ENCODE assay signal across 11 cellular contexts in genomic region chr18:57698571-57699276, GRCh38.
DNase-seq lines count a peak whose midpoint lies in the region; ATAC-seq and TF ChIP-seq lines count a peak whose summit lies in the region.
"Had no signal": no experiment of that assay in that cellular context is flagged by ENCODE, and none has a peak within 500 bp of the region (broad histone marks: within the 10 kb centered on the region; RNA-seq: fewer than 3 reads in every experiment).

No MANE protein-coding gene starts in this region.

- POLR2A ChIA-PET in RWPE1 (lab: Yijun Ruan, JAX; ENCODE audit: low non-redundant PET): no interaction called here

- DNase-seq in DMS79 treated with DMSO at 0.1 percent for 48 hours (lab: John Stamatoyannopoulos, UW): peak; percentile 63
- no peak for DNase-seq in Right ventricle myocardium superior
- no peak for DNase-seq in gastrocnemius medialis
- no peak for DNase-seq in RWPE1 (ENCODE audit: low spot score)
- DNase-seq in NCI-H526 treated with DMSO at 0.1 percent for 48 hours (lab: John Stamatoyannopoulos, UW): no peak
- no peak for DNase-seq in kidney glomerular epithelial cell (lab: John Stamatoyannopoulos, UW)
- DNase-seq: activated naive CD4-positive, alpha-beta T cell treated with Interleukin-2 at 50 U/mL for 16 hours; EL; MV-4-11 had no signal

- CTCF ChIA-PET in RWPE1 (lab: Yijun Ruan, JAX): no interaction called here

- peak overlapping the region; percentile 46 to 74 (median 58) for H3K27ac ChIP-seq in gastrocnemius medialis
- no peak overlapping the region for H3K27ac ChIP-seq in RWPE1

- in situ Hi-C loops in gastrocnemius medialis (cut with MboI; ENCODE audit: low sequenced_read_pairs in 4 of 4): no loop called here

- H3K27me3 ChIP-seq in gastrocnemius medialis: no peaks in the 10 kb centered on the region

- H3K9me3 ChIP-seq in gastrocnemius medialis: no peaks in the 10 kb centered on the region

- TF ChIP-seq POLR2A in gastrocnemius medialis (IDR thresholded peaks at IDR 0.05): no peak

- peak overlapping the region in 1 of 4 donors; percentile 12 for H3K4me3 ChIP-seq in gastrocnemius medialis

- H3K36me3 ChIP-seq in gastrocnemius medialis: no peaks in the 10 kb centered on the region

- intact Hi-C loops in Right ventricle myocardium superior (cut with DNase I) (no loop called here), gastrocnemius medialis (cut with DNase I; ENCODE audit: low total_unique reads) (no loop called here)

- ATAC-seq in SK-N-SH treated with all-trans-retinoic acid at 6 μM for 48 hours: peak; percentile 48
- ATAC-seq in Right ventricle myocardium superior (ENCODE audit: poor library complexity): peak; percentile 77
- ATAC-seq in gastrocnemius medialis: peak; percentile 91 to 94
- ATAC-seq in GM19328 (IDR thresholded peaks at IDR 0.05; ENCODE audit: unreplicated experiment): no peak

- TF ChIP-seq CTCF in gastrocnemius medialis (IDR thresholded peaks at IDR 0.05 in 4 of 5, conservative IDR thresholded peaks at IDR 0.05 in 1 of 5) (no peak), RWPE1 (conservative IDR thresholded peaks at IDR 0.05; ENCODE audit: low read depth) (no peak)

- peaks cover 11% of the 10 kb centered on the region in 2 donors for H3K4me1 ChIP-seq in gastrocnemius medialis

TF ChIP-seq in SK-N-SH treated with all-trans-retinoic acid at 6 μM for 48 hours, 23 proteins besides CTCF, POLR2A, EP300 and RAD21:
- no peak for TF ChIP-seq PPARA (CRISPR knock-in tag; IDR thresholded peaks at IDR 0.05; ENCODE audit: borderline replicate concordance)
- TF ChIP-seq TCF4 (CRISPR knock-in tag; IDR thresholded peaks at IDR 0.05; ENCODE audit: borderline replicate concordance): no peak
- TF ChIP-seq ISL1 (CRISPR knock-in tag; IDR thresholded peaks at IDR 0.05): no peak
- TF ChIP-seq ESRRG (CRISPR knock-in tag; IDR thresholded peaks at IDR 0.05): no peak
- TF ChIP-seq, protein P1, sequence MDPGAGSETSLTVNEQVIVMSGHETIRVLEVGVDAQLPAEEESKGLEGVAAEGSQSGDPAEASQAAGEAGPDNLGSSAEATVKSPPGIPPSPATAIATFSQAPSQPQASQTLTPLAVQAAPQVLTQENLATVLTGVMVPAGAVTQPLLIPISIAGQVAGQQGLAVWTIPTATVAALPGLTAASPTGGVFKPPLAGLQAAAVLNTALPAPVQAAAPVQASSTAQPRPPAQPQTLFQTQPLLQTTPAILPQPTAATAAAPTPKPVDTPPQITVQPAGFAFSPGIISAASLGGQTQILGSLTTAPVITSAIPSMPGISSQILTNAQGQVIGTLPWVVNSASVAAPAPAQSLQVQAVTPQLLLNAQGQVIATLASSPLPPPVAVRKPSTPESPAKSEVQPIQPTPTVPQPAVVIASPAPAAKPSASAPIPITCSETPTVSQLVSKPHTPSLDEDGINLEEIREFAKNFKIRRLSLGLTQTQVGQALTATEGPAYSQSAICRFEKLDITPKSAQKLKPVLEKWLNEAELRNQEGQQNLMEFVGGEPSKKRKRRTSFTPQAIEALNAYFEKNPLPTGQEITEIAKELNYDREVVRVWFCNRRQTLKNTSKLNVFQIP (CRISPR knock-in tag; IDR thresholded peaks at IDR 0.05; ENCODE audit: borderline replicate concordance, low read depth): no peak
- TF ChIP-seq ZNF8 (CRISPR knock-in tag; IDR thresholded peaks at IDR 0.05): no peak
- TF ChIP-seq TSHZ2 (CRISPR knock-in tag; IDR thresholded peaks at IDR 0.05): no peak
- TF ChIP-seq BACH2 (CRISPR knock-in tag; IDR thresholded peaks at IDR 0.05; ENCODE audit: borderline replicate concordance): no peak
- TF ChIP-seq ZNF70 (CRISPR knock-in tag; IDR thresholded peaks at IDR 0.05): no peak
- no peak for TF ChIP-seq CREB5 (CRISPR knock-in tag; IDR thresholded peaks at IDR 0.05; ENCODE audit: low read depth)
- TF ChIP-seq, protein P2, sequence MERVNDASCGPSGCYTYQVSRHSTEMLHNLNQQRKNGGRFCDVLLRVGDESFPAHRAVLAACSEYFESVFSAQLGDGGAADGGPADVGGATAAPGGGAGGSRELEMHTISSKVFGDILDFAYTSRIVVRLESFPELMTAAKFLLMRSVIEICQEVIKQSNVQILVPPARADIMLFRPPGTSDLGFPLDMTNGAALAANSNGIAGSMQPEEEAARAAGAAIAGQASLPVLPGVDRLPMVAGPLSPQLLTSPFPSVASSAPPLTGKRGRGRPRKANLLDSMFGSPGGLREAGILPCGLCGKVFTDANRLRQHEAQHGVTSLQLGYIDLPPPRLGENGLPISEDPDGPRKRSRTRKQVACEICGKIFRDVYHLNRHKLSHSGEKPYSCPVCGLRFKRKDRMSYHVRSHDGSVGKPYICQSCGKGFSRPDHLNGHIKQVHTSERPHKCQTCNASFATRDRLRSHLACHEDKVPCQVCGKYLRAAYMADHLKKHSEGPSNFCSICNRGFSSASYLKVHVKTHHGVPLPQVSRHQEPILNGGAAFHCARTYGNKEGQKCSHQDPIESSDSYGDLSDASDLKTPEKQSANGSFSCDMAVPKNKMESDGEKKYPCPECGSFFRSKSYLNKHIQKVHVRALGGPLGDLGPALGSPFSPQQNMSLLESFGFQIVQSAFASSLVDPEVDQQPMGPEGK (CRISPR knock-in tag; IDR thresholded peaks at IDR 0.05; ENCODE audit: borderline replicate concordance): no peak
- no peak for TF ChIP-seq ZFP3 (CRISPR knock-in tag; IDR thresholded peaks at IDR 0.05)
- TF ChIP-seq OSR1 (CRISPR knock-in tag; IDR thresholded peaks at IDR 0.05): no peak
- TF ChIP-seq GLIS3 (CRISPR knock-in tag; IDR thresholded peaks at IDR 0.05): no peak
- no peak for TF ChIP-seq ZFP30 (CRISPR knock-in tag; IDR thresholded peaks at IDR 0.05)
- no peak for TF ChIP-seq SNAI2 (CRISPR knock-in tag; IDR thresholded peaks at IDR 0.05)
- TF ChIP-seq CSDC2 (CRISPR knock-in tag; IDR thresholded peaks at IDR 0.05): no peak
- TF ChIP-seq CSRNP3 (CRISPR knock-in tag; IDR thresholded peaks at IDR 0.05): no peak
- no peak for TF ChIP-seq RARB (CRISPR knock-in tag; IDR thresholded peaks at IDR 0.05)
